In genomic region chr11:57712256-57713150, GRCh38 we compare ENCODE assay signal across 8 cellular contexts. TPM values are rescaled to one million over a fixed set of nuclear protein-coding genes. Genes with fewer than 3 reads are reported as not detected.
DNase-seq lines count a peak whose midpoint lies in the region; ATAC-seq, FAIRE-seq and TF ChIP-seq lines count a peak whose summit lies in the region.

Gene TMX2 (plus strand): TSS chr11:57712593. CDS start chr11:57712619, 26 bp downstream.

- DNase-seq in BE2C (peak; percentile 84), GM19240 (ENCODE audit: insufficient read length, low spot score) (peak; percentile 80), NCI-H526 (lab: John Stamatoyannopoulos, UW) (peak; percentile 100), kidney tubule cell (ENCODE audit: low spot score) (peak; percentile 100)
- peak; percentile 92 for DNase-seq in activated CD4-positive, alpha-beta T cell treated with anti-CD3 and anti-CD28 coated beads for 48 hours
- DNase-seq in stimulated activated CD4-positive, alpha-beta T cell treated with anti-CD3 and anti-CD28 coated beads, Interleukin-1b, Interleukin-23, amount 100 ng/mL, for 24 hours (ENCODE audit: low read depth in 4 of 4, low spot score in 1 of 4): peak; percentile 67 to 89 (median 77)

- peak within 1 kb of the TSS; percentile 98 for H3K4me3 ChIP-seq in BE2C (ENCODE audit: low read depth, low read length)

- H3K27me3 ChIP-seq in BE2C: no peaks in the 10 kb centered on the region

- FAIRE-seq in colon (lab: Jason Lieb, UNC): peak; percentile 98

- H3K36me3 ChIP-seq in BE2C: no peaks in the 10 kb centered on the region; the same call in 1 of the 2 replicates

- no peaks in the 10 kb centered on the region for H3K9me3 ChIP-seq in BE2C

- H3K4me1 ChIP-seq in BE2C: no peaks in the 10 kb centered on the region

- ATAC-seq in HG03460 (IDR thresholded peaks at IDR 0.05; ENCODE audit: unreplicated experiment): peak; percentile 92

- no peak for TF ChIP-seq CTCF in BE2C (IDR thresholded peaks at IDR 0.05; ENCODE audit: low read depth, low read length)

RNA-seq across cellular contexts. Expression of gene TMX2, which starts in this region (rescaled TPM):
- 197 TPM for polyA plus RNA-seq in BE2C (2012; ENCODE audit: insufficient read depth, insufficient read length, low read depth)

Comparison
In these comparisons a context has a peak if more than half of its experiments do, and no peak if none do; other contexts are left out.
1. Peak in every context shown above with its lines: DNase-seq, ATAC-seq and H3K4me3 ChIP-seq.